In the genomic region with DNA sequence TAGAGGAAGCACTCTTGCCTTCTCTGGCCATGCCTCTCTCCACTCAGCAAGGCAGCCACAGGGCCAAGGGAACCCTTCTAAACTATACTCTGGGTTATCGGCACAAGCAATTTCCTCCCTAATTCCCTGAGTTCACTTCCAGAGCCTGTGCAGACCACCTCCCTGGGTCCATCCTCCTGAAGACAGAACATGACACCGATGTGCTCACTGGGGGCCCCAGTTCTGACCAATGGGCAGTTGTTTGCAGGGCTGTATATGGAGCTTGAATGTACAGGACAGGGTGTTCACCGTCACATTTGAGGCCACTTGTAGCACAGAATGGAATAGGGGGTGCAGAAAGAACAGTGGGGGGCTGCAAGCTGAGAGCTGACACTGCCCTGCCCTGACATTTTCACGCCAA, we compare ENCODE assay signal across 1 cellular context.
TF ChIP-seq lines count a peak whose summit lies in the region.

No MANE protein-coding gene starts in this region.

TF ChIP-seq in H1, 55 proteins besides CTCF, POLR2A, EP300 and RAD21 (continued from another document):
- TF ChIP-seq E2F6 (IDR thresholded peaks at IDR 0.05) (no peak), KDM1A (IDR thresholded peaks at IDR 0.05; ENCODE audit: borderline replicate concordance, low read length) (no peak), MAFK (IDR thresholded peaks at IDR 0.05; ENCODE audit: low read depth, low read length) (no peak), CHD2 (IDR thresholded peaks at IDR 0.05; ENCODE audit: low read length) (no peak), POLR2AphosphoS5 (IDR thresholded peaks at IDR 0.05; ENCODE audit: low read depth, low read length) (no peak), CBX8 (IDR thresholded peaks at IDR 0.05; ENCODE audit: borderline replicate concordance, low read depth, low read length) (no peak), NRF1 (IDR thresholded peaks at IDR 0.05; ENCODE audit: low read depth, low read length) (no peak), MAX (IDR thresholded peaks at IDR 0.05) (no peak)
- TF ChIP-seq, protein P1, sequence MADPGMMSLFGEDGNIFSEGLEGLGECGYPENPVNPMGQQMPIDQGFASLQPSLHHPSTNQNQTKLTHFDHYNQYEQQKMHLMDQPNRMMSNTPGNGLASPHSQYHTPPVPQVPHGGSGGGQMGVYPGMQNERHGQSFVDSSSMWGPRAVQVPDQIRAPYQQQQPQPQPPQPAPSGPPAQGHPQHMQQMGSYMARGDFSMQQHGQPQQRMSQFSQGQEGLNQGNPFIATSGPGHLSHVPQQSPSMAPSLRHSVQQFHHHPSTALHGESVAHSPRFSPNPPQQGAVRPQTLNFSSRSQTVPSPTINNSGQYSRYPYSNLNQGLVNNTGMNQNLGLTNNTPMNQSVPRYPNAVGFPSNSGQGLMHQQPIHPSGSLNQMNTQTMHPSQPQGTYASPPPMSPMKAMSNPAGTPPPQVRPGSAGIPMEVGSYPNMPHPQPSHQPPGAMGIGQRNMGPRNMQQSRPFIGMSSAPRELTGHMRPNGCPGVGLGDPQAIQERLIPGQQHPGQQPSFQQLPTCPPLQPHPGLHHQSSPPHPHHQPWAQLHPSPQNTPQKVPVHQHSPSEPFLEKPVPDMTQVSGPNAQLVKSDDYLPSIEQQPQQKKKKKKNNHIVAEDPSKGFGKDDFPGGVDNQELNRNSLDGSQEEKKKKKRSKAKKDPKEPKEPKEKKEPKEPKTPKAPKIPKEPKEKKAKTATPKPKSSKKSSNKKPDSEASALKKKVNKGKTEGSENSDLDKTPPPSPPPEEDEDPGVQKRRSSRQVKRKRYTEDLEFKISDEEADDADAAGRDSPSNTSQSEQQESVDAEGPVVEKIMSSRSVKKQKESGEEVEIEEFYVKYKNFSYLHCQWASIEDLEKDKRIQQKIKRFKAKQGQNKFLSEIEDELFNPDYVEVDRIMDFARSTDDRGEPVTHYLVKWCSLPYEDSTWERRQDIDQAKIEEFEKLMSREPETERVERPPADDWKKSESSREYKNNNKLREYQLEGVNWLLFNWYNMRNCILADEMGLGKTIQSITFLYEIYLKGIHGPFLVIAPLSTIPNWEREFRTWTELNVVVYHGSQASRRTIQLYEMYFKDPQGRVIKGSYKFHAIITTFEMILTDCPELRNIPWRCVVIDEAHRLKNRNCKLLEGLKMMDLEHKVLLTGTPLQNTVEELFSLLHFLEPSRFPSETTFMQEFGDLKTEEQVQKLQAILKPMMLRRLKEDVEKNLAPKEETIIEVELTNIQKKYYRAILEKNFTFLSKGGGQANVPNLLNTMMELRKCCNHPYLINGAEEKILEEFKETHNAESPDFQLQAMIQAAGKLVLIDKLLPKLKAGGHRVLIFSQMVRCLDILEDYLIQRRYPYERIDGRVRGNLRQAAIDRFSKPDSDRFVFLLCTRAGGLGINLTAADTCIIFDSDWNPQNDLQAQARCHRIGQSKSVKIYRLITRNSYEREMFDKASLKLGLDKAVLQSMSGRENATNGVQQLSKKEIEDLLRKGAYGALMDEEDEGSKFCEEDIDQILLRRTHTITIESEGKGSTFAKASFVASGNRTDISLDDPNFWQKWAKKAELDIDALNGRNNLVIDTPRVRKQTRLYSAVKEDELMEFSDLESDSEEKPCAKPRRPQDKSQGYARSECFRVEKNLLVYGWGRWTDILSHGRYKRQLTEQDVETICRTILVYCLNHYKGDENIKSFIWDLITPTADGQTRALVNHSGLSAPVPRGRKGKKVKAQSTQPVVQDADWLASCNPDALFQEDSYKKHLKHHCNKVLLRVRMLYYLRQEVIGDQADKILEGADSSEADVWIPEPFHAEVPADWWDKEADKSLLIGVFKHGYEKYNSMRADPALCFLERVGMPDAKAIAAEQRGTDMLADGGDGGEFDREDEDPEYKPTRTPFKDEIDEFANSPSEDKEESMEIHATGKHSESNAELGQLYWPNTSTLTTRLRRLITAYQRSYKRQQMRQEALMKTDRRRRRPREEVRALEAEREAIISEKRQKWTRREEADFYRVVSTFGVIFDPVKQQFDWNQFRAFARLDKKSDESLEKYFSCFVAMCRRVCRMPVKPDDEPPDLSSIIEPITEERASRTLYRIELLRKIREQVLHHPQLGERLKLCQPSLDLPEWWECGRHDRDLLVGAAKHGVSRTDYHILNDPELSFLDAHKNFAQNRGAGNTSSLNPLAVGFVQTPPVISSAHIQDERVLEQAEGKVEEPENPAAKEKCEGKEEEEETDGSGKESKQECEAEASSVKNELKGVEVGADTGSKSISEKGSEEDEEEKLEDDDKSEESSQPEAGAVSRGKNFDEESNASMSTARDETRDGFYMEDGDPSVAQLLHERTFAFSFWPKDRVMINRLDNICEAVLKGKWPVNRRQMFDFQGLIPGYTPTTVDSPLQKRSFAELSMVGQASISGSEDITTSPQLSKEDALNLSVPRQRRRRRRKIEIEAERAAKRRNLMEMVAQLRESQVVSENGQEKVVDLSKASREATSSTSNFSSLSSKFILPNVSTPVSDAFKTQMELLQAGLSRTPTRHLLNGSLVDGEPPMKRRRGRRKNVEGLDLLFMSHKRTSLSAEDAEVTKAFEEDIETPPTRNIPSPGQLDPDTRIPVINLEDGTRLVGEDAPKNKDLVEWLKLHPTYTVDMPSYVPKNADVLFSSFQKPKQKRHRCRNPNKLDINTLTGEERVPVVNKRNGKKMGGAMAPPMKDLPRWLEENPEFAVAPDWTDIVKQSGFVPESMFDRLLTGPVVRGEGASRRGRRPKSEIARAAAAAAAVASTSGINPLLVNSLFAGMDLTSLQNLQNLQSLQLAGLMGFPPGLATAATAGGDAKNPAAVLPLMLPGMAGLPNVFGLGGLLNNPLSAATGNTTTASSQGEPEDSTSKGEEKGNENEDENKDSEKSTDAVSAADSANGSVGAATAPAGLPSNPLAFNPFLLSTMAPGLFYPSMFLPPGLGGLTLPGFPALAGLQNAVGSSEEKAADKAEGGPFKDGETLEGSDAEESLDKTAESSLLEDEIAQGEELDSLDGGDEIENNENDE (IDR thresholded peaks at IDR 0.05; ENCODE audit: insufficient replicate concordance, low read length): no peak
